In the genomic region with DNA sequence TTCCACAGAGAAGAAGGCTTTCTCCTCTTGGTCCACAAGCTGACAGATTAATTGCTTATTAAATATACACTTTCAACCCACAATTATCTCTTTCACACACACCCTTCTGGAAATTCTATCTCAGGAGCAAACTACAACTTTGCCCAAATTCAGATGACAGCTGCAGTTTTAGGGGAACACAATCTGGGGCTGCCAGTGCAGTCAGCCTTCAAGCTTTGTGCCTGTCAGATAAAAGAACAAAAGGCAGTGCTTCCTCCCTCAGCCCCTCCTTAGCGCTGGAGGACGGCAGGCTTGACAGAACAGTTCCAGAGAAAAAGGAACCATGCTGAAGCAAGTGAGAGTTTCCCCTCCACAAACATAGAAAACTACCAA, we compare ENCODE assay signal across 8 cellular contexts.
DNase-seq lines count a peak whose midpoint lies in the region; ATAC-seq and TF ChIP-seq lines count a peak whose summit lies in the region.

No MANE protein-coding gene starts in this region.

- peaks cover 59% of the 10 kb centered on the region for H3K79me2 ChIP-seq in mammary epithelial cell (ENCODE audit: insufficient read depth, low read length)

- ATAC-seq in memory B cell (ENCODE audit: low read depth) (peak; percentile 38), GM18505 (IDR thresholded peaks at IDR 0.05; ENCODE audit: unreplicated experiment) (no peak), HG03139 (IDR thresholded peaks at IDR 0.05; ENCODE audit: unreplicated experiment) (no peak), GM21717 (IDR thresholded peaks at IDR 0.05; ENCODE audit: unreplicated experiment) (no peak)

- peak; percentile 43 to 50 for DNase-seq in AML-193 (lab: John Stamatoyannopoulos, UW)
- peak; percentile 51 to 69 for DNase-seq in Kasumi-1 (lab: John Stamatoyannopoulos, UW)
- DNase-seq in mammary epithelial cell, result peak; percentile 39
- no peak for DNase-seq in memory B cell (ENCODE audit: low spot score in 2 of 2)
- DNase-seq in activated T-helper 2 cell treated with anti-CD3 and anti-CD28 coated beads, Interferon-gamma antibody, Interleukin-2, Interleukin-4, amounts not matched to agents 10 μg/mL and 5 μg/mL and 100 μg/mL, durations not matched to agents 14 hours and 24 hours and 36 hours (ENCODE audit: low spot score), result no peak

- no peak overlapping the region for H3K27ac Mint-ChIP-seq in memory B cell
- H3K27ac Mint-ChIP-seq in activated T-helper 2 cell treated with anti-CD3 and anti-CD28 coated beads, Interferon-gamma antibody, Interleukin-2, Interleukin-4, amounts not matched to agents 10 μg/mL and 5 μg/mL and 100 μg/mL, durations not matched to agents 14 hours and 24 hours and 36 hours, result no peak overlapping the region

- peak overlapping the region; percentile 98 for H3K9ac ChIP-seq in mammary epithelial cell (ENCODE audit: insufficient read depth, low read length)

- no peak for TF ChIP-seq CTCF in mammary epithelial cell (conservative IDR thresholded peaks at IDR 0.05 in 1 of 2, IDR thresholded peaks at IDR 0.05 in 1 of 2; ENCODE audit: extremely low read depth in 1 of 2, insufficient read depth in 1 of 2, low read depth in 1 of 2, low read length in 2 of 2)

- no peak overlapping the region for H3K4me3 Mint-ChIP-seq in memory B cell
- no peak overlapping the region for H3K4me3 Mint-ChIP-seq in activated T-helper 2 cell treated with anti-CD3 and anti-CD28 coated beads, Interferon-gamma antibody, Interleukin-2, Interleukin-4, amounts not matched to agents 10 μg/mL and 5 μg/mL and 100 μg/mL, durations not matched to agents 14 hours and 24 hours and 36 hours (ENCODE audit: low read depth)

- H2AFZ ChIP-seq in mammary epithelial cell (ENCODE audit: low read depth, low read length), result peak overlapping the region; percentile 36

- H3K4me1 Mint-ChIP-seq in memory B cell, result peaks cover 16% of the 10 kb centered on the region
- peaks cover 11% of the 10 kb centered on the region for H3K4me1 Mint-ChIP-seq in activated T-helper 2 cell treated with anti-CD3 and anti-CD28 coated beads, Interferon-gamma antibody, Interleukin-2, Interleukin-4, amounts not matched to agents 10 μg/mL and 5 μg/mL and 100 μg/mL, durations not matched to agents 14 hours and 24 hours and 36 hours (ENCODE audit: low read depth)

- H3K9me3 ChIP-seq in mammary epithelial cell (replicated peaks; ENCODE audit: insufficient read depth, low read length), result no peaks in the 10 kb centered on the region

- TF ChIP-seq POLR2A in GM18505 (IDR thresholded peaks at IDR 0.05; ENCODE audit: borderline replicate concordance, extremely low read depth, insufficient read depth, insufficient read length), result no peak

- no peaks in the 10 kb centered on the region for H4K20me1 ChIP-seq in mammary epithelial cell (ENCODE audit: insufficient read depth, low read length)

- intact Hi-C loops in mammary epithelial cell (cut with micrococcal nuclease), result loop anchor here (1.0 to 5.0 kb wide), 4 partner anchors 31 to 143 kb away; no protein-coding TSS in a partner anchor
- intact Hi-C loops in activated T-helper 2 cell treated with anti-CD3 and anti-CD28 coated beads, Interferon-gamma antibody, Interleukin-2, Interleukin-4, amounts not matched to agents 10 μg/mL and 5 μg/mL and 100 μg/mL, durations not matched to agents 14 hours and 24 hours and 36 hours (cut with micrococcal nuclease), result no loop called here

- in situ Hi-C loops in mammary epithelial cell (cut with MboI; ENCODE audit: low sequenced_read_pairs in 2 of 2), result no loop called here

- dilution Hi-C loops in mammary epithelial cell (cut with HindIII; ENCODE audit: low sequenced_read_pairs), result no loop called here

- peak overlapping the region; percentile 86 for H3K4me2 ChIP-seq in mammary epithelial cell (ENCODE audit: insufficient read depth, low read depth, low read length)

- H3K36me3 Mint-ChIP-seq in memory B cell, result no peaks in the 10 kb centered on the region
- H3K36me3 Mint-ChIP-seq in activated T-helper 2 cell treated with anti-CD3 and anti-CD28 coated beads, Interferon-gamma antibody, Interleukin-2, Interleukin-4, amounts not matched to agents 10 μg/mL and 5 μg/mL and 100 μg/mL, durations not matched to agents 14 hours and 24 hours and 36 hours (ENCODE audit: low read depth), result no peaks in the 10 kb centered on the region

- peaks cover 27% of the 10 kb centered on the region for H3K4me1 ChIP-seq in mammary epithelial cell (ENCODE audit: insufficient read depth, low read length)

- no peaks in the 10 kb centered on the region for H3K27me3 Mint-ChIP-seq in memory B cell
- H3K27me3 Mint-ChIP-seq in activated T-helper 2 cell treated with anti-CD3 and anti-CD28 coated beads, Interferon-gamma antibody, Interleukin-2, Interleukin-4, amounts not matched to agents 10 μg/mL and 5 μg/mL and 100 μg/mL, durations not matched to agents 14 hours and 24 hours and 36 hours (ENCODE audit: low read depth), result no peaks in the 10 kb centered on the region

- BruUV-seq in mammary epithelial cell (replicated peaks; lab: Mats Ljungman, UMichigan), result TSS peak; percentile 64

- H3K27me3 ChIP-seq in mammary epithelial cell (ENCODE audit: insufficient read depth, low read length), result no peaks in the 10 kb centered on the region

- no peaks in the 10 kb centered on the region for H3K9me3 Mint-ChIP-seq in memory B cell
- H3K9me3 Mint-ChIP-seq in activated T-helper 2 cell treated with anti-CD3 and anti-CD28 coated beads, Interferon-gamma antibody, Interleukin-2, Interleukin-4, amounts not matched to agents 10 μg/mL and 5 μg/mL and 100 μg/mL, durations not matched to agents 14 hours and 24 hours and 36 hours, result no peaks in the 10 kb centered on the region

- CTCF ChIA-PET in mammary epithelial cell (lab: Charles Lee; ENCODE audit: low non-redundant PET), result interaction anchor here (0.6 to 0.7 kb wide), 2 partner anchors 237 to 297 kb away, joined by 3 to 4 read pairs; no protein-coding TSS in a partner anchor

- 0% methylated on average over 2 of the region's 2 CpGs for WGBS in mammary epithelial cell (ENCODE audit: low coverage, missing lambda C conversion rate)

- peak overlapping the region; percentile 49 to 82 (median 55) for H3K4me3 ChIP-seq in mammary epithelial cell (replicated peaks in 1 of 3; ENCODE audit: insufficient read depth in 1 of 3, low read depth in 2 of 3, low read length in 3 of 3)

- H3K27ac ChIP-seq in mammary epithelial cell (ENCODE audit: insufficient read depth, low read depth, low read length), result peak overlapping the region; percentile 99

- no peaks in the 10 kb centered on the region for H3K36me3 ChIP-seq in mammary epithelial cell (ENCODE audit: insufficient read depth, low read length)

Comparison
In these comparisons a context has a peak if more than half of its experiments do, and no peak if none do; other contexts are left out.
1. DNase-seq: peak in AML-193 (2 of 2), Kasumi-1 (2 of 2) and mammary epithelial cell (single experiment); none in memory B cell (0 of 2) and activated T-helper 2 cell treated with anti-CD3 and anti-CD28 coated beads, Interferon-gamma antibody, Interleukin-2, Interleukin-4, amounts not matched to agents 10 μg/mL and 5 μg/mL and 100 μg/mL, durations not matched to agents 14 hours and 24 hours and 36 hours (single experiment).